5 cellular contexts compared by ENCODE assay signal in the genomic region with DNA sequence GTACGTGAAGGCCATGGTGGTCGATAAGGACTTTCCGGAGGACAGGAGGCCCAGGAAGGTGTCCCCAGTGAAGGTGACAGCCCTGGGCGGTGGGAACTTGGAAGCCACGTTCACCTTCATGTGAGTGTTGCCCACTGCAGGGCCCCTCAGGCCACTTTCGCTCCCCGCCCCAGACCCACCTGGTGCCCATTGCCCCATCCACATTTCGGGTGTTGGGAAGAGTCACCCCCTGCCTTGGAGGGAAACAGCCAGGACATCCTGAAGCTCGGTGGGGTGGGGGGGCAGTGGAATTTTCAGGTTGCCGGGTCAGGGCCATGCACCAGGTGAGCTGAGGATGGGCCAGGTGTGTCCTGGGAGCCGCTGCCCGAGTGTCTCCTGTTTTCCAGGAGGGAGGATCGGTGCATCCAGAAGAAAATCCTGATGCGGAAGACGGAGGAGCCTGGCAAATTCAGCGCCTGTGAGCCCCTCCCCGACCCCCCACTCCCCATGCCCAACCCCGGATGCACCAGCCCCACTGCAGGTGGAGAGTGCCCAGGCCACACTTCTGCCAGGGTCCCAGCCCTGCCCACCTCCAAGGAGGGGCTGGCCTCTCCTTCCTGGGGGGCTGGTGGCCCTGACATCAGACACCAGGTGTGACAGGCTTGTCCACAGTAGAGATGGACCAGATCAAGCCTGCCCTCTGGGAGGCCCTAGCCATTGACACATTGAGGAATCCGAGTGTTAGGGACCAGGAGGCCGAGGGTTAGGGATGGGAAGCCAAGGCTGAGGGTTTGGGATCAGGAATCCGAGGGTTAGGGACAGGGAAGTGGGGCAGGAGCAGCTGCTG. TPM values are rescaled to one million over a fixed set of nuclear protein-coding genes. Genes with fewer than 3 reads are reported as not detected.
"Had no signal": no experiment of that assay in that cellular context is flagged by ENCODE, and none has a peak within 500 bp of the region (broad histone marks: within the 10 kb centered on the region; RNA-seq: fewer than 3 reads in every experiment).

No MANE protein-coding gene starts in this region.

RNA-seq across cellular contexts. Expression of a gene that starts 1.1 kb away (rescaled TPM):
- total RNA-seq: K562, M059J, Right ventricle myocardium superior, SJSA1 had no signal
- polyA plus RNA-seq: IgD-negative memory B cell, K562 had no signal

RNA-seq across cellular contexts. Expression of a gene that starts 14.6 kb away (rescaled TPM):
- total RNA-seq: M059J, Right ventricle myocardium superior, SJSA1 had no signal
- polyA plus RNA-seq: IgD-negative memory B cell had no signal

RNA-seq across cellular contexts. Expression of a gene that starts 25.8 kb away (rescaled TPM):
- total RNA-seq: K562, M059J, Right ventricle myocardium superior, SJSA1 had no signal
- polyA plus RNA-seq: IgD-negative memory B cell, K562 had no signal
